Comparison of ENCODE assay signal across 8 cellular contexts in genomic region chr4:81648576-81649272, GRCh38.
DNase-seq lines count a peak whose midpoint lies in the region; ATAC-seq lines count a peak whose summit lies in the region.

No MANE protein-coding gene starts in this region.

- no peak overlapping the region for H3K14ac ChIP-seq in neuronal stem cell (ENCODE audit: low read length)

- H3K36me3 Mint-ChIP-seq in activated naive CD8-positive, alpha-beta T cell treated with anti-CD3 and anti-CD28 coated beads, Interleukin-2, amount 50 U/mL, for 24 hours (ENCODE audit: low read depth): peaks cover 1% of the 10 kb centered on the region
- H3K36me3 Mint-ChIP-seq in stimulated activated naive CD8-positive, alpha-beta T cell treated with anti-CD3 and anti-CD28 coated beads, Interleukin-15, Interleukin-2, amounts not matched to agents 100 ng/mL and 50 ng/mL, for 24 hours (ENCODE audit: low read depth): no peaks in the 10 kb centered on the region

- H3K18ac ChIP-seq in neuronal stem cell (ENCODE audit: low read length): no peak overlapping the region

- no peak overlapping the region for H3K4me2 ChIP-seq in neuronal stem cell (ENCODE audit: insufficient read depth, low read length, poor library complexity, severe bottlenecking)

- no peaks in the 10 kb centered on the region for H3K27me3 Mint-ChIP-seq in activated naive CD8-positive, alpha-beta T cell treated with anti-CD3 and anti-CD28 coated beads, Interleukin-2, amount 50 U/mL, for 24 hours
- no peaks in the 10 kb centered on the region for H3K27me3 Mint-ChIP-seq in stimulated activated naive CD8-positive, alpha-beta T cell treated with anti-CD3 and anti-CD28 coated beads, Interleukin-15, Interleukin-2, amounts not matched to agents 100 ng/mL and 50 ng/mL, for 24 hours

- H3K9ac ChIP-seq in neuronal stem cell (ENCODE audit: low read depth, low read length, poor library complexity): no peak overlapping the region

- H3K4ac ChIP-seq in neuronal stem cell (ENCODE audit: low read length): no peak overlapping the region

- peaks cover 9% of the 10 kb centered on the region for H3K9me3 Mint-ChIP-seq in activated naive CD8-positive, alpha-beta T cell treated with anti-CD3 and anti-CD28 coated beads, Interleukin-2, amount 50 U/mL, for 24 hours
- peaks cover 6% of the 10 kb centered on the region for H3K9me3 Mint-ChIP-seq in stimulated activated naive CD8-positive, alpha-beta T cell treated with anti-CD3 and anti-CD28 coated beads, Interleukin-15, Interleukin-2, amounts not matched to agents 100 ng/mL and 50 ng/mL, for 24 hours

- H3K79me1 ChIP-seq in neuronal stem cell (ENCODE audit: low read depth, low read length): no peaks in the 10 kb centered on the region

- H3K4me3 ChIP-seq in neuronal stem cell (ENCODE audit: low read length in 2 of 2): no peak overlapping the region

- peaks cover 0 to 4% of the 10 kb centered on the region in 2 donors for H3K4me1 ChIP-seq in neuronal stem cell (ENCODE audit: control insufficient read depth in 2 of 2, insufficient read depth in 1 of 2, low read depth in 1 of 2, low read length in 2 of 2)

- peak overlapping the region; percentile 62 for H3K4me3 Mint-ChIP-seq in activated naive CD8-positive, alpha-beta T cell treated with anti-CD3 and anti-CD28 coated beads, Interleukin-2, amount 50 U/mL, for 24 hours
- peak overlapping the region; percentile 73 for H3K4me3 Mint-ChIP-seq in stimulated activated naive CD8-positive, alpha-beta T cell treated with anti-CD3 and anti-CD28 coated beads, Interleukin-15, Interleukin-2, amounts not matched to agents 100 ng/mL and 50 ng/mL, for 24 hours

- no peak overlapping the region for H3K27ac ChIP-seq in neuronal stem cell (replicated peaks; ENCODE audit: low read length)

- no peak overlapping the region for H2BK12ac ChIP-seq in neuronal stem cell (ENCODE audit: low read length)

- no peaks in the 10 kb centered on the region for H3K27me3 ChIP-seq in neuronal stem cell (ENCODE audit: control insufficient read depth in 3 of 3, insufficient read depth in 3 of 3, low read depth in 1 of 3, low read length in 3 of 3)

- DNase-seq in NCI-H1694 treated with DMSO at 0.1 percent for 48 hours (lab: John Stamatoyannopoulos, UW) (peak; percentile 2), NCI-H526 treated with DMSO at 0.1 percent for 48 hours (lab: John Stamatoyannopoulos, UW) (no peak), neuronal stem cell (ENCODE audit: low spot score) (no peak), NCI-H146 (lab: John Stamatoyannopoulos, UW) (no peak)
- peak; percentile 41 for DNase-seq in activated naive CD8-positive, alpha-beta T cell treated with anti-CD3 and anti-CD28 coated beads, Interleukin-2, amount 50 U/mL, for 24 hours

- no peak overlapping the region for H2BK5ac ChIP-seq in neuronal stem cell (ENCODE audit: low read length)

- no peak overlapping the region for H2AK5ac ChIP-seq in neuronal stem cell (ENCODE audit: low read depth, low read length)

- no CpG with 5 or more reads among the region's 4 CpGs for WGBS in neuronal stem cell (ENCODE audit: extremely low coverage in 2 of 2, insufficient read length in 2 of 2, insufficient replicate concordance in 1 of 2), 2 donors

- no peak overlapping the region for H2AFZ ChIP-seq in neuronal stem cell (ENCODE audit: low read length)

- H3K9me3 ChIP-seq in neuronal stem cell (replicated peaks in 1 of 2; ENCODE audit: control insufficient read depth in 2 of 2, insufficient read depth in 1 of 2, low read depth in 1 of 2, low read length in 2 of 2): no peaks in the 10 kb centered on the region

- no peak overlapping the region for H4K91ac ChIP-seq in neuronal stem cell (ENCODE audit: low read depth, low read length, poor library complexity)

- no peaks in the 10 kb centered on the region for H3K36me3 ChIP-seq in neuronal stem cell (replicated peaks in 1 of 2; ENCODE audit: control insufficient read depth in 2 of 2, insufficient read depth in 2 of 2, low read length in 2 of 2)

- no peak overlapping the region for H4K8ac ChIP-seq in neuronal stem cell (ENCODE audit: low read depth, low read length)

- H3K4me1 Mint-ChIP-seq in activated naive CD8-positive, alpha-beta T cell treated with anti-CD3 and anti-CD28 coated beads, Interleukin-2, amount 50 U/mL, for 24 hours: peaks cover 68% of the 10 kb centered on the region
- peaks cover 71% of the 10 kb centered on the region for H3K4me1 Mint-ChIP-seq in stimulated activated naive CD8-positive, alpha-beta T cell treated with anti-CD3 and anti-CD28 coated beads, Interleukin-15, Interleukin-2, amounts not matched to agents 100 ng/mL and 50 ng/mL, for 24 hours (ENCODE audit: low read depth)

- H2BK120ac ChIP-seq in neuronal stem cell (ENCODE audit: low read depth, low read length): no peak overlapping the region

- no peak overlapping the region for H2BK15ac ChIP-seq in neuronal stem cell (ENCODE audit: low read length)

- no peak overlapping the region for H3K23ac ChIP-seq in neuronal stem cell (ENCODE audit: low read depth, low read length, poor library complexity)

- peak overlapping the region; percentile 82 for H3K27ac Mint-ChIP-seq in activated naive CD8-positive, alpha-beta T cell treated with anti-CD3 and anti-CD28 coated beads, Interleukin-2, amount 50 U/mL, for 24 hours
- H3K27ac Mint-ChIP-seq in stimulated activated naive CD8-positive, alpha-beta T cell treated with anti-CD3 and anti-CD28 coated beads, Interleukin-15, Interleukin-2, amounts not matched to agents 100 ng/mL and 50 ng/mL, for 24 hours: peak overlapping the region; percentile 82

- ATAC-seq in GM18858 (IDR thresholded peaks at IDR 0.05; ENCODE audit: unreplicated experiment) (peak; percentile 99), HG02610 (IDR thresholded peaks at IDR 0.05; ENCODE audit: unreplicated experiment) (peak; percentile 98)
- peak; percentile 53 for ATAC-seq in activated naive CD8-positive, alpha-beta T cell treated with anti-CD3 and anti-CD28 coated beads, Interleukin-2, amount 50 U/mL, for 24 hours

Comparison
In these comparisons a context has a peak if more than half of its experiments do, and no peak if none do; other contexts are left out.
1. DNase-seq: peak in NCI-H1694 treated with DMSO at 0.1 percent for 48 hours (single experiment) and activated naive CD8-positive, alpha-beta T cell treated with anti-CD3 and anti-CD28 coated beads, Interleukin-2, amount 50 U/mL, for 24 hours (single experiment); none in NCI-H526 treated with DMSO at 0.1 percent for 48 hours (single experiment), neuronal stem cell (single experiment) and NCI-H146 (single experiment).
2. Peak in every context shown above with its lines, with median percentiles within 50 percentile points of each other: ATAC-seq.